Comparison of ENCODE assay signal across 19 cellular contexts in genomic region chr4:56106755-56107154, GRCh38.
"Had no signal": no experiment of that assay in that cellular context is flagged by ENCODE, and none has a peak within 500 bp of the region (broad histone marks: within the 10 kb centered on the region; RNA-seq: fewer than 3 reads in every experiment).

No MANE protein-coding gene starts in this region.

- H3K4me3 Mint-ChIP-seq: immature natural killer cell; memory B cell; mesothelial cell of epicardium; natural killer cell; stimulated activated naive B cell treated with anti-CD40 and anti-IgM and Interleukin-4, amounts not matched to agents 10 μg/mL and 1 μg/mL and 100 μg/mL, for 72 hours had no signal

- H3K27ac ChIP-seq: colonic mucosa, heart right ventricle, left ventricle myocardium inferior, lower lobe of right lung, right atrium auricular region, sigmoid colon, skin epidermis, stomach had no signal

- H3K4me3 ChIP-seq: colonic mucosa, heart right ventricle, left ventricle myocardium inferior, lower lobe of right lung, right atrium auricular region, sigmoid colon, skin epidermis, stomach had no signal

- H3K36me3 ChIP-seq: colonic mucosa, heart right ventricle, left ventricle myocardium inferior, lower lobe of right lung, right atrium auricular region, sigmoid colon, stomach had no signal

- H3K27me3 Mint-ChIP-seq: memory B cell; stimulated activated naive B cell treated with anti-CD40 and anti-IgM and Interleukin-4, amounts not matched to agents 10 μg/mL and 1 μg/mL and 100 μg/mL, for 72 hours had no signal

- H3K36me3 Mint-ChIP-seq: immature natural killer cell; memory B cell; natural killer cell; stimulated activated naive B cell treated with anti-CD40 and anti-IgM and Interleukin-4, amounts not matched to agents 10 μg/mL and 1 μg/mL and 100 μg/mL, for 72 hours had no signal

- DNase-seq: colonic mucosa; dermis blood vessel endothelial cell; heart right ventricle; immature natural killer cell; left ventricle myocardium inferior; lower lobe of right lung; natural killer cell; sigmoid colon; stimulated activated CD4-positive, alpha-beta T cell treated with anti-CD3 and anti-CD28 coated beads, Interleukin-2, amount 100 ng/mL, for 24 hours; stimulated activated CD4-positive, alpha-beta T cell treated with anti-CD3 and anti-CD28 coated beads, Interleukin-4, amount 100 ng/mL, for 4 hours; stimulated activated naive B cell treated with anti-CD40 and anti-IgM and Interleukin-4, amounts not matched to agents 10 μg/mL and 1 μg/mL and 100 μg/mL, for 72 hours; stomach; substantia nigra; trophoblast cell had no signal

- H3K9me3 Mint-ChIP-seq: immature natural killer cell; memory B cell; natural killer cell; stimulated activated naive B cell treated with anti-CD40 and anti-IgM and Interleukin-4, amounts not matched to agents 10 μg/mL and 1 μg/mL and 100 μg/mL, for 72 hours had no signal

- ATAC-seq: esophagus mucosa; heart right ventricle; lower lobe of right lung; natural killer cell; stimulated activated naive B cell treated with anti-CD40 and anti-IgM and Interleukin-4, amounts not matched to agents 10 μg/mL and 1 μg/mL and 100 μg/mL, for 72 hours had no signal

- H3K4me1 Mint-ChIP-seq: immature natural killer cell; memory B cell; natural killer cell; stimulated activated naive B cell treated with anti-CD40 and anti-IgM and Interleukin-4, amounts not matched to agents 10 μg/mL and 1 μg/mL and 100 μg/mL, for 72 hours had no signal

- H3K27me3 ChIP-seq: colonic mucosa, heart right ventricle, right atrium auricular region, sigmoid colon, stomach had no signal

- H3K27ac Mint-ChIP-seq: immature natural killer cell; memory B cell; natural killer cell; stimulated activated naive B cell treated with anti-CD40 and anti-IgM and Interleukin-4, amounts not matched to agents 10 μg/mL and 1 μg/mL and 100 μg/mL, for 72 hours had no signal

- H3K9me3 ChIP-seq: colonic mucosa, heart right ventricle, left ventricle myocardium inferior, lower lobe of right lung, right atrium auricular region, stomach had no signal

- H3K4me1 ChIP-seq: colonic mucosa, heart right ventricle, left ventricle myocardium inferior, lower lobe of right lung, right atrium auricular region had no signal
